8 cellular contexts compared by ENCODE assay signal in genomic region chr3:23944007-23944760, GRCh38.
DNase-seq lines count a peak whose midpoint lies in the region; ATAC-seq and TF ChIP-seq lines count a peak whose summit lies in the region.

No MANE protein-coding gene starts in this region.

- ATAC-seq in GM19455 (IDR thresholded peaks at IDR 0.05; ENCODE audit: unreplicated experiment), result no peak
- ATAC-seq in HG03097 (IDR thresholded peaks at IDR 0.05; ENCODE audit: low FRiP score, unreplicated experiment), result no peak
- no peak for ATAC-seq in GM21390 (IDR thresholded peaks at IDR 0.05; ENCODE audit: unreplicated experiment)

- TF ChIP-seq POLR2A in erythroblast (IDR thresholded peaks at IDR 0.05; ENCODE audit: low read length), result no peak

- DNase-seq in OCI-M1 (lab: John Stamatoyannopoulos, UW) (peak; percentile 45), erythroblast (lab: John Stamatoyannopoulos, UW) (peak; percentile 27 to 35), retina (peak; percentile 51), SKM-1 treated with dmso at 0.1 percent for 144 hours (lab: John Stamatoyannopoulos, UW; ENCODE audit: unreplicated experiment) (no peak)

- H3K4me3 ChIP-seq in GM08714 (ENCODE audit: low read length), result peak overlapping the region; percentile 81
